ENCODE assay signal across 13 cellular contexts in the genomic region with DNA sequence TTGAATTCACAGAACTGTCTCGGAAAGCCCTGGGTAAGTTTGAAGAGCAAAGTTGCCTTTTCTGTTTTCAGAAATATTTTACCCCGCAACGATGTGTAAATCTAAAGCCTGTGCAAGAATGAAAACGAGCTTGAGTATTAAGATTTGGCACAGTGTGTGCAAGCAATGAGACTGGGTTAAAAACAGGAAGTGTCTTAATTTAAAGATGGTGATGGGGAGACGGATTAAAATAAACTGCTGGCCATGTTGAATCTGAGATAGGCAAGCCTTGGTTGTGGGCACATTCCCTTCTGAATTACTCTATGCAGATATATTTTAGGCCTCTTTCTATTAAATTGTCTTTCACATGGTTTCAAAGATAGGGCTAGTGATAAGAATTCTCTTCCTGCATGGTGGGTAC. TPM values are rescaled to one million over a fixed set of nuclear protein-coding genes. Genes with fewer than 3 reads are reported as not detected.
DNase-seq lines count a peak whose midpoint lies in the region; ATAC-seq and TF ChIP-seq lines count a peak whose summit lies in the region.
"Had no signal": no experiment of that assay in that cellular context is flagged by ENCODE, and none has a peak within 500 bp of the region (broad histone marks: within the 10 kb centered on the region; RNA-seq: fewer than 3 reads in every experiment).

No MANE protein-coding gene starts in this region.

- H3K27ac ChIP-seq in right atrium auricular region = peak overlapping the region; percentile 66 to 70
- no peak overlapping the region for H3K27ac ChIP-seq in colonic mucosa

- TF ChIP-seq CTCF in right atrium auricular region (IDR thresholded peaks at IDR 0.05) (no peak), brain (conservative IDR thresholded peaks at IDR 0.05) (no peak), nephron (IDR thresholded peaks at IDR 0.05; ENCODE audit: unreplicated experiment in 3 of 3) (no peak), colonic mucosa (IDR thresholded peaks at IDR 0.05) (no peak), progenitor cell of endocrine pancreas (IDR thresholded peaks at IDR 0.05; ENCODE audit: unreplicated experiment) (no peak)

- peak overlapping the region; percentile 54 to 80 (median 77) for H3K4me3 Mint-ChIP-seq in brain
- peak overlapping the region; percentile 63 to 67 (median 66) for H3K4me3 Mint-ChIP-seq in nephron
- H3K4me3 Mint-ChIP-seq in T-helper 17 cell = no peak overlapping the region
- H3K4me3 Mint-ChIP-seq in progenitor cell of endocrine pancreas (ENCODE audit: low read depth) = no peak overlapping the region
- H3K4me3 Mint-ChIP-seq: activated CD4-positive, alpha-beta T cell treated with anti-CD3 and anti-CD28 coated beads, Interleukin-2, amount 10 ng/mL, durations not matched to agents 7 days and 5 days had no signal

- H3K27me3 ChIP-seq in right atrium auricular region (no peaks in the 10 kb centered on the region), colonic mucosa (no peaks in the 10 kb centered on the region)
- H3K27me3 ChIP-seq: left lung, thyroid gland had no signal

- H3K9me3 Mint-ChIP-seq in brain (no peaks in the 10 kb centered on the region), nephron (no peaks in the 10 kb centered on the region), progenitor cell of endocrine pancreas (ENCODE audit: low read depth) (no peaks in the 10 kb centered on the region)
- H3K9me3 Mint-ChIP-seq: activated CD4-positive, alpha-beta T cell treated with anti-CD3 and anti-CD28 coated beads, Interleukin-2, amount 10 ng/mL, durations not matched to agents 7 days and 5 days had no signal

- no peak overlapping the region for H3K9ac ChIP-seq in colonic mucosa (ENCODE audit: low read depth in 2 of 2, low read length in 2 of 2)

- H3K9me3 ChIP-seq in right atrium auricular region (no peaks in the 10 kb centered on the region), T-helper 17 cell (ENCODE audit: control insufficient read depth, low read length, poor library complexity, severe bottlenecking) (no peaks in the 10 kb centered on the region), colonic mucosa (no peaks in the 10 kb centered on the region)
- H3K9me3 ChIP-seq: left lung, thyroid gland had no signal

- H3K4me1 ChIP-seq in right atrium auricular region (peaks cover 0 to 58% of the 10 kb centered on the region in 2 donors), colonic mucosa (no peaks in the 10 kb centered on the region)

- DNase-seq in right atrium auricular region (ENCODE audit: low spot score) (no peak), left cardiac atrium (no peak), T-helper 17 cell (no peak), HK-2 (ENCODE audit: unreplicated experiment) (no peak), colonic mucosa (no peak), progenitor cell of endocrine pancreas (ENCODE audit: low spot score, unreplicated experiment) (no peak)
- DNase-seq: activated CD4-positive, alpha-beta T cell treated with anti-CD3 and anti-CD28 coated beads, Interleukin-2, amount 10 ng/mL, durations not matched to agents 7 days and 5 days; effector CD4-positive, alpha-beta T cell; left lung; T-helper 1 cell; thyroid gland had no signal

- H3K27ac Mint-ChIP-seq in brain (peak overlapping the region in 3 of 5 experiments; percentile 55 to 85 (median 57)), nephron (peak overlapping the region; percentile 74 to 90 (median 86)), T-helper 17 cell (no peak overlapping the region), progenitor cell of endocrine pancreas (no peak overlapping the region)
- H3K27ac Mint-ChIP-seq: activated CD4-positive, alpha-beta T cell treated with anti-CD3 and anti-CD28 coated beads, Interleukin-2, amount 10 ng/mL, durations not matched to agents 7 days and 5 days had no signal

- H3K36me3 ChIP-seq in right atrium auricular region (peaks cover 5% of the 10 kb centered on the region), colonic mucosa (no peaks in the 10 kb centered on the region)
- H3K36me3 ChIP-seq: left lung, thyroid gland had no signal

- ATAC-seq in left cardiac atrium (no peak), T-helper 17 cell (no peak)

- H3K36me3 Mint-ChIP-seq in brain = peaks cover 6% of the 10 kb centered on the region
- peaks cover 4% of the 10 kb centered on the region for H3K36me3 Mint-ChIP-seq in nephron (ENCODE audit: low read depth)
- peaks cover 3% of the 10 kb centered on the region for H3K36me3 Mint-ChIP-seq in T-helper 17 cell (ENCODE audit: low read depth)
- H3K36me3 Mint-ChIP-seq in progenitor cell of endocrine pancreas (ENCODE audit: insufficient read depth) = peaks cover 16% of the 10 kb centered on the region

- intact Hi-C loops in left cardiac atrium (cut with DNase I) = loop anchor here in 1 of 2 donors (5.0 kb wide), 1 partner anchor 40 kb away; no protein-coding TSS in a partner anchor
- intact Hi-C loops in colonic mucosa (cut with DNase I) = no loop called here

- H3K4me3 ChIP-seq in right atrium auricular region = peak overlapping the region; percentile 5 to 34
- no peak overlapping the region for H3K4me3 ChIP-seq in colonic mucosa
- H3K4me3 ChIP-seq: left lung, thyroid gland had no signal

- peaks cover 8% of the 10 kb centered on the region for H3K27me3 Mint-ChIP-seq in brain
- no peaks in the 10 kb centered on the region for H3K27me3 Mint-ChIP-seq in nephron (ENCODE audit: low read depth)
- peaks cover 32% of the 10 kb centered on the region for H3K27me3 Mint-ChIP-seq in T-helper 17 cell
- H3K27me3 Mint-ChIP-seq in progenitor cell of endocrine pancreas = no peaks in the 10 kb centered on the region

- peaks cover 39% of the 10 kb centered on the region for H3K4me1 Mint-ChIP-seq in brain
- peaks cover 56% of the 10 kb centered on the region for H3K4me1 Mint-ChIP-seq in nephron
- H3K4me1 Mint-ChIP-seq in T-helper 17 cell = peaks cover 17% of the 10 kb centered on the region
- H3K4me1 Mint-ChIP-seq in progenitor cell of endocrine pancreas (ENCODE audit: low read depth) = peaks cover 39% of the 10 kb centered on the region

RNA-seq across cellular contexts. Expression of gene KANK1, which starts 42.8 kb away (rescaled TPM):
- 100 to 1,000 TPM; 164 to 166 TPM for total RNA-seq in right atrium auricular region
- 100 to 1,000 TPM; 110 to 137 TPM for total RNA-seq in left cardiac atrium
- polyA plus RNA-seq in brain (ENCODE audit: insufficient read depth, low read depth, low replicate concordance) = 21.5 TPM
- total RNA-seq in T-helper 17 cell = 10 to 100 TPM in 1 of 2 donors, 1 to 10 TPM in 1; 8.5 to 12.0 TPM
- total RNA-seq in colonic mucosa = 10 to 100 TPM; 23.8 to 28.0 TPM
- total RNA-seq in progenitor cell of endocrine pancreas = 48.2 and 48.6 TPM in 2 replicates

Comparison
In these comparisons a context has a peak if more than half of its experiments do, and no peak if none do; other contexts are left out.
1. H3K27ac Mint-ChIP-seq: peak in brain (3 of 5) and nephron (3 of 3); none in T-helper 17 cell (single experiment) and progenitor cell of endocrine pancreas (single experiment).
2. H3K4me3 Mint-ChIP-seq: peak in brain (5 of 5) and nephron (3 of 3); none in T-helper 17 cell (single experiment) and progenitor cell of endocrine pancreas (single experiment).